In genomic region chr1:156291226-156292061, GRCh38 we compare ENCODE assay signal across 6 cellular contexts. TPM values are rescaled to one million over a fixed set of nuclear protein-coding genes. Genes with fewer than 3 reads are reported as not detected.
DNase-seq lines count a peak whose midpoint lies in the region; ATAC-seq and TF ChIP-seq lines count a peak whose summit lies in the region.

No MANE protein-coding gene starts in this region.

- peak overlapping the region; percentile 63 to 77 (median 74) for H3K27ac ChIP-seq in gastrocnemius medialis

- H3K27me3 ChIP-seq in H7 (ENCODE audit: control insufficient read depth, insufficient read depth, low read length), result no peaks in the 10 kb centered on the region
- no peaks in the 10 kb centered on the region for H3K27me3 ChIP-seq in gastrocnemius medialis

- H3K36me3 ChIP-seq in H7 (replicated peaks; ENCODE audit: control insufficient read depth, insufficient read depth, low read length) (no peaks in the 10 kb centered on the region), gastrocnemius medialis (no peaks in the 10 kb centered on the region)

- intact Hi-C loops in cardiac septum (cut with DNase I) (no loop called here), gastrocnemius medialis (cut with DNase I; ENCODE audit: low total_unique reads) (no loop called here)

- H3K9me3 ChIP-seq in gastrocnemius medialis, result no peaks in the 10 kb centered on the region

- H3K4me3 ChIP-seq in H7 (ENCODE audit: insufficient read depth, low read depth, low read length) (peak overlapping the region; percentile 60), gastrocnemius medialis (peak overlapping the region; percentile 43 to 55 (median 47))

- TF ChIP-seq CTCF in gastrocnemius medialis (IDR thresholded peaks at IDR 0.05 in 4 of 5, conservative IDR thresholded peaks at IDR 0.05 in 1 of 5), result no peak

- peak; percentile 46 to 55 for ATAC-seq in gastrocnemius medialis
- no peak for ATAC-seq in HG02970 (IDR thresholded peaks at IDR 0.05; ENCODE audit: low FRiP score, unreplicated experiment)

- in situ Hi-C loops in gastrocnemius medialis (cut with MboI; ENCODE audit: low sequenced_read_pairs in 4 of 4), result no loop called here

- TF ChIP-seq POLR2A in gastrocnemius medialis (IDR thresholded peaks at IDR 0.05), result peak in 1 of 2 donors; percentile 31

- DNase-seq in H7 (peak; percentile 99), T1000 (lab: John Stamatoyannopoulos, UW) (peak; percentile 41), cardiac septum (ENCODE audit: low spot score) (peak; percentile 96), gastrocnemius medialis (peak; percentile 74 to 75), NCI-H1694 (lab: John Stamatoyannopoulos, UW) (no peak)

- peaks cover 5 to 14% of the 10 kb centered on the region in 2 donors for H3K4me1 ChIP-seq in gastrocnemius medialis

RNA-seq across cellular contexts. Expression of gene GLMP, which starts 4.0 kb away (rescaled TPM):
- 106 and 120 TPM in 2 replicates for total RNA-seq in H7 (2014; rRNA removed; shearing (Covaris generic))
- total RNA-seq in cardiac septum (15.2 TPM), gastrocnemius medialis (10 to 100 TPM; 10.1 to 16.5 (median 13.6) TPM)

RNA-seq across cellular contexts. Expression of gene TMEM79, which starts 7.3 kb away (rescaled TPM):
- total RNA-seq in H7 (2014; rRNA removed; shearing (Covaris generic)), result 2.3 and 3.1 TPM in 2 replicates
- 2.2 TPM for total RNA-seq in cardiac septum
- total RNA-seq in gastrocnemius medialis, result 1 to 10 TPM in 1 of 4 donors, under 1 TPM in 3; 0.20 to 1.5 (median 0.68) TPM

RNA-seq across cellular contexts. Expression of gene VHLL, which starts 7.7 kb away (rescaled TPM):
- not detected in 2 replicates for total RNA-seq in H7 (2014; rRNA removed; shearing (Covaris generic))
- total RNA-seq in cardiac septum, result not detected
- not detected for total RNA-seq in gastrocnemius medialis

RNA-seq across cellular contexts. Expression of gene SMG5, which starts 8.8 kb away (rescaled TPM):
- total RNA-seq in H7 (2014; rRNA removed; shearing (Covaris generic)), result 216 and 232 TPM in 2 replicates
- total RNA-seq in cardiac septum (112 TPM), gastrocnemius medialis (10 to 100 TPM; 47.4 to 83.1 (median 62.7) TPM)

RNA-seq across cellular contexts. Expression of gene PAQR6, which starts 43.6 kb away (rescaled TPM):
- total RNA-seq in H7 (2014; rRNA removed; shearing (Covaris generic)), result 6.1 and 11.5 TPM in 2 replicates
- total RNA-seq in cardiac septum, result 2.6 TPM
- under 1 TPM in 2 of 4 donors, not detected in 2; 0.16 to 0.46 TPM for total RNA-seq in gastrocnemius medialis
